In the genomic region with DNA sequence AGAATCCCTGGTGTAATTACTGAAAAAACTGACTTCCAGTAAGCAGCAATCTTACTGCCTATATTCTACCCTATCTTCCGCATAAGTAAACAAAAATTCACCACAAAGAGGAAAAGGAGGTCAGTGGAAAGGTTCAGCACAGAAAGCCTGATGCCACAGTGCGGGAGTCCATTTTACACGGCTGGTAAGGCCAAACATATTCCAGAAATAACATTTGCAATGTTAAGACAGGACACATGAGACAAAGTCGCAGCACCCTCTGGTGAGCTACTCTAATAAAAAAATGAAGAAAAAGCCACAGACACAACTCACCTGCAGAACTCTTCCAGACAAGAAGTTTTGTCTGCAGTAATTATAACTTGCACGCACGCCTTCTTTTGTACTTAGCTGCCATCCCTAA, we compare ENCODE assay signal across 22 cellular contexts.
"Had no signal": no experiment of that assay in that cellular context is flagged by ENCODE, and none has a peak within 500 bp of the region (broad histone marks: within the 10 kb centered on the region; RNA-seq: fewer than 3 reads in every experiment).

No MANE protein-coding gene starts in this region.

- H3K27me3 Mint-ChIP-seq: activated CD4-positive, alpha-beta memory T cell treated with anti-CD3 and anti-CD28 coated beads, Interleukin-2, amount 10 ng/mL, durations not matched to agents 7 days and 5 days; activated CD4-positive, alpha-beta T cell treated with anti-CD3 and anti-CD28 coated beads for 36 hours; activated naive CD8-positive, alpha-beta T cell treated with anti-CD3 and anti-CD28 coated beads, Interleukin-2, amount 10 ng/mL, durations not matched to agents 7 days and 5 days; activated T-helper 17 cell treated with anti-CD3 and anti-CD28 coated beads, Interleukin-2, amount 50 U/mL, for 72 hours; T-helper 17 cell had no signal

- H3K27ac Mint-ChIP-seq: activated CD4-positive, alpha-beta memory T cell treated with anti-CD3 and anti-CD28 coated beads, Interleukin-2, amount 10 ng/mL, durations not matched to agents 7 days and 5 days; activated CD4-positive, alpha-beta T cell treated with anti-CD3 and anti-CD28 coated beads for 36 hours; activated naive CD8-positive, alpha-beta T cell treated with anti-CD3 and anti-CD28 coated beads, Interleukin-2, amount 10 ng/mL, durations not matched to agents 7 days and 5 days; activated T-helper 17 cell treated with anti-CD3 and anti-CD28 coated beads, Interleukin-2, amount 50 U/mL, for 72 hours; T-helper 17 cell had no signal

- H3K9me3 Mint-ChIP-seq: activated CD4-positive, alpha-beta memory T cell treated with anti-CD3 and anti-CD28 coated beads, Interleukin-2, amount 10 ng/mL, durations not matched to agents 7 days and 5 days; activated naive CD8-positive, alpha-beta T cell treated with anti-CD3 and anti-CD28 coated beads, Interleukin-2, amount 10 ng/mL, durations not matched to agents 7 days and 5 days; activated T-helper 17 cell treated with anti-CD3 and anti-CD28 coated beads, Interleukin-2, amount 50 U/mL, for 72 hours had no signal

- H3K4me3 Mint-ChIP-seq: activated CD4-positive, alpha-beta memory T cell treated with anti-CD3 and anti-CD28 coated beads, Interleukin-2, amount 10 ng/mL, durations not matched to agents 7 days and 5 days; activated CD4-positive, alpha-beta T cell treated with anti-CD3 and anti-CD28 coated beads for 36 hours; activated naive CD8-positive, alpha-beta T cell treated with anti-CD3 and anti-CD28 coated beads, Interleukin-2, amount 10 ng/mL, durations not matched to agents 7 days and 5 days; activated T-helper 17 cell treated with anti-CD3 and anti-CD28 coated beads, Interleukin-2, amount 50 U/mL, for 72 hours; T-helper 17 cell had no signal

- H3K4me1 ChIP-seq: adrenal gland had no signal

- H3K27ac ChIP-seq: adrenal gland, KMS-11 had no signal

- H3K9me3 ChIP-seq: adrenal gland had no signal

- H3K4me1 Mint-ChIP-seq: activated CD4-positive, alpha-beta memory T cell treated with anti-CD3 and anti-CD28 coated beads, Interleukin-2, amount 10 ng/mL, durations not matched to agents 7 days and 5 days; activated CD4-positive, alpha-beta T cell treated with anti-CD3 and anti-CD28 coated beads for 36 hours; activated naive CD8-positive, alpha-beta T cell treated with anti-CD3 and anti-CD28 coated beads, Interleukin-2, amount 10 ng/mL, durations not matched to agents 7 days and 5 days; activated T-helper 17 cell treated with anti-CD3 and anti-CD28 coated beads, Interleukin-2, amount 50 U/mL, for 72 hours; T-helper 17 cell had no signal

- H3K4me3 ChIP-seq: adrenal gland had no signal

- DNase-seq: activated CD4-positive, alpha-beta memory T cell treated with anti-CD3 and anti-CD28 coated beads, Interleukin-2, amount 10 ng/mL, durations not matched to agents 7 days and 5 days; activated CD4-positive, alpha-beta T cell treated with anti-CD3 and anti-CD28 coated beads for 36 hours; activated CD4-positive, alpha-beta T cell treated with anti-CD3 and anti-CD28 coated beads, Interleukin-2, amount 50 U/mL, for 1 hour; activated naive CD4-positive, alpha-beta T cell treated with anti-CD3 and anti-CD28 coated beads, Interleukin-2, amount 50 U/mL, for 16 hours; activated naive CD8-positive, alpha-beta T cell treated with anti-CD3 and anti-CD28 coated beads, Interleukin-2, amount 10 ng/mL, durations not matched to agents 7 days and 5 days; activated T-cell treated with anti-CD3 and anti-CD28 coated beads for 4 hours; activated T-cell treated with anti-CD3 and anti-CD28 coated beads, Interleukin-2, amount 50 U/mL, for 48 hours; adrenal gland; anterior cingulate cortex; caudate nucleus; MV-4-11; NCI-H1092 treated with DMSO at 0.1 percent for 48 hours; NCI-H1417 treated with DMSO at 0.1 percent for 48 hours; NCI-H1694; NCI-H2029 treated with DMSO at 0.1 percent for 48 hours; NCI-H510A treated with DMSO at 0.1 percent for 48 hours; NCI-H69; SIG-M5; T-helper 17 cell; T-helper 9 cell had no signal

- H3K27me3 ChIP-seq: adrenal gland had no signal

- H3K9ac ChIP-seq: KMS-11 had no signal

- H3K4me2 ChIP-seq: KMS-11 had no signal

- ATAC-seq: activated CD4-positive, alpha-beta T cell treated with anti-CD3 and anti-CD28 coated beads for 36 hours; activated T-helper 17 cell treated with anti-CD3 and anti-CD28 coated beads, Interleukin-2, amount 50 U/mL, for 72 hours; T-helper 17 cell had no signal
